In genomic region chr10:114963908-114964307, GRCh38 we compare ENCODE assay signal across 30 cellular contexts.
"Had no signal": no experiment of that assay in that cellular context is flagged by ENCODE, and none has a peak within 500 bp of the region (broad histone marks: within the 10 kb centered on the region; RNA-seq: fewer than 3 reads in every experiment).

No MANE protein-coding gene starts in this region.

- H3K4me3 Mint-ChIP-seq: activated CD4-positive, alpha-beta T cell treated with anti-CD3 and anti-CD28 coated beads, Interleukin-2, amount 10 ng/mL, durations not matched to agents 24 days and 14 days; activated CD8-positive, alpha-beta T cell treated with anti-CD3 and anti-CD28 coated beads, Interleukin-2, amount 10 ng/mL, durations not matched to agents 7 days and 5 days; activated T-cell treated with anti-CD3 and anti-CD28 coated beads, Interleukin-2, amount 50 U/mL, for 24 hours; IgD-negative memory B cell had no signal

- H3K36me3 ChIP-seq: adrenal gland, breast epithelium had no signal

- H3K4me1 ChIP-seq: breast epithelium, SJCRH30 had no signal

- H3K9me3 ChIP-seq: adrenal gland, body of pancreas, breast epithelium, SJCRH30 had no signal

- DNase-seq: activated CD4-positive, alpha-beta T cell treated with anti-CD3 and anti-CD28 coated beads, Interleukin-2, amount 10 ng/mL, durations not matched to agents 24 days and 14 days; activated CD4-positive, alpha-beta T cell treated with anti-CD3 and anti-CD28 coated beads, Interleukin-2, amount 50 U/mL, for 4 hours; activated CD8-positive, alpha-beta T cell treated with anti-CD3 and anti-CD28 coated beads, Interleukin-2, amount 10 ng/mL, durations not matched to agents 7 days and 5 days; activated gamma-delta T cell; activated naive CD4-positive, alpha-beta T cell treated with Interleukin-2 at 50 U/mL for 16 hours; activated T-cell treated with anti-CD3 and anti-CD28 coated beads, Interleukin-2, amount 50 U/mL, for 24 hours; adrenal gland; body of pancreas; central memory CD4-positive, alpha-beta T cell; Karpas-422; KBM-7; NCI-H1048; NCI-H1105 treated with DMSO at 0.1 percent for 48 hours; NCI-H1436 treated with DMSO at 0.1 percent for 48 hours; NCI-H1694 treated with DMSO at 0.1 percent for 48 hours; NCI-H2029; NCI-H345; NCI-H510A; NCI-H526; NCI-H748 treated with DMSO at 0.1 percent for 48 hours; NK-92 treated with Interleukin-12 subunit alpha and Interleukin-12 subunit beta, amount 100 ng/mL, for 24 hours; PC-9; SHP77; SJCRH30 had no signal

- H3K27me3 Mint-ChIP-seq: activated CD4-positive, alpha-beta T cell treated with anti-CD3 and anti-CD28 coated beads, Interleukin-2, amount 10 ng/mL, durations not matched to agents 24 days and 14 days; activated T-cell treated with anti-CD3 and anti-CD28 coated beads, Interleukin-2, amount 50 U/mL, for 24 hours; IgD-negative memory B cell had no signal

- H3K27ac ChIP-seq: adrenal gland, body of pancreas, breast epithelium, PC-9, RWPE1, SJCRH30, SK-N-MC had no signal

- H3K9me3 Mint-ChIP-seq: activated CD4-positive, alpha-beta T cell treated with anti-CD3 and anti-CD28 coated beads, Interleukin-2, amount 10 ng/mL, durations not matched to agents 24 days and 14 days; activated naive CD4-positive, alpha-beta T cell treated with anti-CD3 and anti-CD28 coated beads, Interleukin-2, amount 50 U/mL, for 72 hours; activated T-helper 2 cell treated with anti-CD3 and anti-CD28 coated beads, Interferon-gamma antibody, Interleukin-2, Interleukin-4, amounts not matched to agents 10 μg/mL and 5 μg/mL and 100 μg/mL, durations not matched to agents 14 hours and 24 hours and 36 hours; IgD-negative memory B cell had no signal

- ATAC-seq: activated CD8-positive, alpha-beta T cell treated with anti-CD3 and anti-CD28 coated beads, Interleukin-2, amount 10 ng/mL, durations not matched to agents 7 days and 5 days; activated naive CD4-positive, alpha-beta T cell treated with anti-CD3 and anti-CD28 coated beads, Interleukin-2, amount 50 U/mL, for 72 hours; body of pancreas had no signal

- H3K27me3 ChIP-seq: adrenal gland, body of pancreas, breast epithelium, SJCRH30 had no signal

- H3K4me3 ChIP-seq: adrenal gland, body of pancreas, breast epithelium, PC-9, SJCRH30, SK-N-MC had no signal

- H3K27ac Mint-ChIP-seq: activated CD4-positive, alpha-beta T cell treated with anti-CD3 and anti-CD28 coated beads, Interleukin-2, amount 10 ng/mL, durations not matched to agents 24 days and 14 days; activated CD8-positive, alpha-beta T cell treated with anti-CD3 and anti-CD28 coated beads, Interleukin-2, amount 10 ng/mL, durations not matched to agents 7 days and 5 days; activated naive CD4-positive, alpha-beta T cell treated with anti-CD3 and anti-CD28 coated beads, Interleukin-2, amount 50 U/mL, for 72 hours; activated T-cell treated with anti-CD3 and anti-CD28 coated beads, Interleukin-2, amount 50 U/mL, for 24 hours; activated T-helper 2 cell treated with anti-CD3 and anti-CD28 coated beads, Interferon-gamma antibody, Interleukin-2, Interleukin-4, amounts not matched to agents 10 μg/mL and 5 μg/mL and 100 μg/mL, durations not matched to agents 14 hours and 24 hours and 36 hours; IgD-negative memory B cell had no signal
